ENCODE assay signal across 12 cellular contexts in genomic region chr20:38123021-38123587, GRCh38. TPM values are rescaled to one million over a fixed set of nuclear protein-coding genes. Genes with fewer than 3 reads are reported as not detected.
DNase-seq lines count a peak whose midpoint lies in the region; ATAC-seq, FAIRE-seq and TF ChIP-seq lines count a peak whose summit lies in the region.
"Had no signal": no experiment of that assay in that cellular context is flagged by ENCODE, and none has a peak within 500 bp of the region (broad histone marks: within the 10 kb centered on the region; RNA-seq: fewer than 3 reads in every experiment).

No MANE protein-coding gene starts in this region.

- H2AFZ ChIP-seq in endothelial cell of umbilical vein (ENCODE audit: low read depth, low read length) = peak overlapping the region; percentile 94

- BruUV-seq in endothelial cell of umbilical vein (replicated peaks; lab: Mats Ljungman, UMichigan) = no TSS peak

- H3K9me1 ChIP-seq in endothelial cell of umbilical vein (replicated peaks; ENCODE audit: control insufficient read depth, extremely low read depth, insufficient read depth, low read length) = no peaks in the 10 kb centered on the region

- H3K27me3 Mint-ChIP-seq in CD4-positive, alpha-beta memory T cell = peaks cover 0 to 2% of the 10 kb centered on the region in 2 donors
- H3K27me3 Mint-ChIP-seq: effector memory CD8-positive, alpha-beta T cell had no signal

- H3K27me3 ChIP-seq in endothelial cell of umbilical vein (ENCODE audit: control insufficient read depth in 2 of 2, insufficient read depth in 2 of 2, low read length in 2 of 2) = no peaks in the 10 kb centered on the region
- no peaks in the 10 kb centered on the region for H3K27me3 ChIP-seq in BE2C
- no peaks in the 10 kb centered on the region for H3K27me3 ChIP-seq in CD4-positive, alpha-beta memory T cell (ENCODE audit: insufficient read depth, low read length)

- H3K4me2 ChIP-seq in endothelial cell of umbilical vein (ENCODE audit: insufficient read depth, low read length) = peak overlapping the region; percentile 9

- H3K27ac ChIP-seq in endothelial cell of umbilical vein (ENCODE audit: insufficient read depth, low read depth, low read length) = peak overlapping the region; percentile 66
- no peak overlapping the region for H3K27ac ChIP-seq in CD4-positive, alpha-beta memory T cell (ENCODE audit: low read depth, low read length)

- intact Hi-C loops in endothelial cell of umbilical vein (cut with micrococcal nuclease) = no loop called here
- intact Hi-C loops in CD4-positive, alpha-beta memory T cell (cut with micrococcal nuclease) = no loop called here

- peaks cover 0 to 6% (median 2%) of the 10 kb centered on the region in 4 donors for H3K4me1 Mint-ChIP-seq in CD4-positive, alpha-beta memory T cell

- dilution Hi-C loops in endothelial cell of umbilical vein (cut with MboI; ENCODE audit: extremely low pct_ligation_motif_present, low sequenced_read_pairs) = no loop called here

- H3K9me3 Mint-ChIP-seq in CD4-positive, alpha-beta memory T cell = no peaks in the 10 kb centered on the region
- H3K9me3 Mint-ChIP-seq: effector memory CD8-positive, alpha-beta T cell had no signal

- DNase-seq in GM04503 (ENCODE audit: low read depth) (peak; percentile 12), endothelial cell of umbilical vein (ENCODE audit: low read depth, low spot score) (peak; percentile 57), omental fat pad (ENCODE audit: low spot score) (no peak), BE2C (no peak)
- no peak for DNase-seq in CD4-positive, alpha-beta memory T cell
- DNase-seq: activated CD4-positive, alpha-beta T cell treated with anti-CD3 and anti-CD28 coated beads, Interleukin-2, amount 50 U/mL, for 1 hour; effector memory CD8-positive, alpha-beta T cell; mucosa of descending colon; NCI-H226 had no signal

- TF ChIP-seq CTCF in endothelial cell of umbilical vein (IDR thresholded peaks at IDR 0.05; ENCODE audit: extremely low read depth in 1 of 2, insufficient read depth in 1 of 2, low read depth in 1 of 2, low read length in 2 of 2) (no peak), omental fat pad (IDR thresholded peaks at IDR 0.05) (no peak), BE2C (IDR thresholded peaks at IDR 0.05; ENCODE audit: low read depth, low read length) (no peak)

- peaks cover 46% of the 10 kb centered on the region for H3K4me1 ChIP-seq in endothelial cell of umbilical vein (ENCODE audit: control insufficient read depth, extremely low read depth, insufficient read depth, low read length)
- peaks cover 24% of the 10 kb centered on the region for H3K4me1 ChIP-seq in BE2C
- H3K4me1 ChIP-seq in CD4-positive, alpha-beta memory T cell (ENCODE audit: insufficient read depth, low read length) = no peaks in the 10 kb centered on the region

- H4K20me1 ChIP-seq in endothelial cell of umbilical vein (replicated peaks; ENCODE audit: control insufficient read depth, extremely low read depth, insufficient read depth, low read length) = no peaks in the 10 kb centered on the region

- no peaks in the 10 kb centered on the region for H3K36me3 Mint-ChIP-seq in CD4-positive, alpha-beta memory T cell

- H3K9ac ChIP-seq in endothelial cell of umbilical vein (replicated peaks; ENCODE audit: extremely low read depth, insufficient read depth, low read length) = peak overlapping the region; percentile 18

- H3K4me3 Mint-ChIP-seq in CD4-positive, alpha-beta memory T cell = no peak overlapping the region
- H3K4me3 Mint-ChIP-seq: effector memory CD8-positive, alpha-beta T cell had no signal

- no peaks in the 10 kb centered on the region for H3K79me2 ChIP-seq in endothelial cell of umbilical vein (ENCODE audit: control insufficient read depth, insufficient read depth, low read length)

- TF ChIP-seq POLR2A in endothelial cell of umbilical vein (IDR thresholded peaks at IDR 0.05; ENCODE audit: low read depth, low read length) = no peak

- ATAC-seq in SK-N-SH treated with all-trans-retinoic acid at 6 μM for 48 hours (peak; percentile 23), omental fat pad (ENCODE audit: low FRiP score) (peak; percentile 56), HG03025 (IDR thresholded peaks at IDR 0.05; ENCODE audit: low FRiP score, unreplicated experiment) (no peak), HG03139 (IDR thresholded peaks at IDR 0.05; ENCODE audit: unreplicated experiment) (no peak)
- ATAC-seq: effector memory CD8-positive, alpha-beta T cell; mucosa of descending colon had no signal

- no peaks in the 10 kb centered on the region for H3K9me3 ChIP-seq in endothelial cell of umbilical vein (replicated peaks; ENCODE audit: control insufficient read depth, insufficient read depth, low read length)
- no peaks in the 10 kb centered on the region for H3K9me3 ChIP-seq in BE2C
- no peaks in the 10 kb centered on the region for H3K9me3 ChIP-seq in CD4-positive, alpha-beta memory T cell (ENCODE audit: control insufficient read depth in 1 of 2, low read length in 2 of 2)
- H3K9me3 ChIP-seq: mucosa of descending colon had no signal

- no peak overlapping the region for H3K4me3 ChIP-seq in endothelial cell of umbilical vein (replicated peaks in 1 of 3; ENCODE audit: insufficient read depth in 1 of 3, low read depth in 1 of 3, low read length in 3 of 3)
- no peak overlapping the region for H3K4me3 ChIP-seq in BE2C (ENCODE audit: low read depth, low read length)
- no peak overlapping the region for H3K4me3 ChIP-seq in CD4-positive, alpha-beta memory T cell (ENCODE audit: low read length in 2 of 2)
- H3K4me3 ChIP-seq: mucosa of descending colon had no signal

- no peak for FAIRE-seq in endothelial cell of umbilical vein (lab: Jason Lieb, UNC)

- POLR2A ChIA-PET in endothelial cell of umbilical vein (lab: Charles Lee) = interaction anchor here (1.1 kb wide), 1 partner anchor 35 kb away, joined by 4 read pairs; no protein-coding TSS in a partner anchor
- POLR2A ChIA-PET in CD4-positive, alpha-beta memory T cell (lab: Charles Lee; ENCODE audit: partially characterized antibody) = no interaction called here

- H3K27ac Mint-ChIP-seq in CD4-positive, alpha-beta memory T cell = peak overlapping the region in 2 of 7 donors; percentile 8 to 17
- H3K27ac Mint-ChIP-seq: effector memory CD8-positive, alpha-beta T cell had no signal

- H3K36me3 ChIP-seq in endothelial cell of umbilical vein (ENCODE audit: control insufficient read depth in 2 of 2, extremely low read depth in 1 of 2, insufficient read depth in 2 of 2, low read length in 2 of 2) (no peaks in the 10 kb centered on the region), BE2C (no peaks in the 10 kb centered on the region)
- no peaks in the 10 kb centered on the region for H3K36me3 ChIP-seq in CD4-positive, alpha-beta memory T cell (ENCODE audit: insufficient read depth, low read length)

- CTCF ChIA-PET in endothelial cell of umbilical vein (lab: Charles Lee) = interaction anchor here (1.0 to 1.6 kb wide), 5 partner anchors 9 to 66 kb away, joined by 3 to 15 read pairs (median 7); no protein-coding TSS in a partner anchor
- CTCF ChIA-PET in CD4-positive, alpha-beta memory T cell (lab: Charles Lee; ENCODE audit: partially characterized antibody) = interaction anchor here (1.0 kb wide), 1 partner anchor 65 kb away, joined by 3 read pairs; no protein-coding TSS in a partner anchor

TF ChIP-seq in SK-N-SH treated with all-trans-retinoic acid at 6 μM for 48 hours, 23 proteins besides CTCF, POLR2A, EP300 and RAD21:
- TF ChIP-seq ZFP3 (CRISPR knock-in tag; IDR thresholded peaks at IDR 0.05) = peak; percentile 62; the same call in 1 of the 2 replicates
- no peak for TF ChIP-seq OSR1 (CRISPR knock-in tag; IDR thresholded peaks at IDR 0.05)
- TF ChIP-seq PPARA (CRISPR knock-in tag; IDR thresholded peaks at IDR 0.05; ENCODE audit: borderline replicate concordance) = no peak
- peak; percentile 83; the same call in 1 of the 2 replicates for TF ChIP-seq CSDC2 (CRISPR knock-in tag; IDR thresholded peaks at IDR 0.05)
- no peak for TF ChIP-seq ZC3H10 (CRISPR knock-in tag; IDR thresholded peaks at IDR 0.05)
- peak; percentile 69; the same call in 1 of the 2 replicates for TF ChIP-seq SNAI2 (CRISPR knock-in tag; IDR thresholded peaks at IDR 0.05)

TF ChIP-seq in endothelial cell of umbilical vein, 7 proteins besides CTCF, POLR2A, EP300 and RAD21:
- TF ChIP-seq GATA2 (IDR thresholded peaks at IDR 0.05; ENCODE audit: insufficient read depth, insufficient read length, low read depth, low read length) (peak; percentile 11), MYC (IDR thresholded peaks at IDR 0.05; ENCODE audit: low read depth, low read length) (no peak)

RNA-seq across cellular contexts. Expression of gene TGM2, which starts 42.0 kb away (rescaled TPM):
- total RNA-seq in endothelial cell of umbilical vein (708 and 868 TPM in 2 replicates), omental fat pad (100 to 1,000 TPM in 1 of 4 donors, 10 to 100 TPM in 3; 72.0 to 200 (median 73.4) TPM)
- 810 and 861 TPM in 2 replicates for polyA plus RNA-seq in endothelial cell of umbilical vein
- 710 and 739 TPM in 2 replicates for polyA plus RNA-seq in endothelial cell of umbilical vein (2011; cell fraction: cytosol; rRNA removed)
- 680 and 705 TPM in 2 replicates for polyA plus RNA-seq in endothelial cell of umbilical vein (2011; cell fraction: nucleus; rRNA removed)
- polyA plus RNA-seq in endothelial cell of umbilical vein (2012) = 931 and 1,022 TPM in 2 replicates
- 986 and 1,245 TPM in 2 replicates for polyA minus RNA-seq in endothelial cell of umbilical vein
- 21.3 TPM for polyA minus RNA-seq in endothelial cell of umbilical vein (2011; cell fraction: cytosol; rRNA and poly(A)+ RNA removed)
- polyA minus RNA-seq in endothelial cell of umbilical vein (2011; cell fraction: nucleus; rRNA and poly(A)+ RNA removed) = 361 and 435 TPM in 2 replicates
- 1.5 TPM for polyA plus RNA-seq in BE2C (2012; ENCODE audit: insufficient read depth, insufficient read length, low read depth)
- under 1 TPM; 0.50 to 0.67 TPM for total RNA-seq in CD4-positive, alpha-beta memory T cell
- under 1 TPM; 0.09 to 0.11 TPM for polyA plus RNA-seq in CD4-positive, alpha-beta memory T cell

Comparison
In these comparisons a context has a peak if more than half of its experiments do, and no peak if none do; other contexts are left out.
1. DNase-seq: peak in GM04503 (single experiment) and endothelial cell of umbilical vein (single experiment); none in omental fat pad (single experiment), BE2C (single experiment) and CD4-positive, alpha-beta memory T cell (0 of 5).
2. ATAC-seq: peak in SK-N-SH treated with all-trans-retinoic acid at 6 μM for 48 hours (single experiment) and omental fat pad (single experiment); none in HG03025 (single experiment) and HG03139 (single experiment).
3. RNA of gene TGM2, which starts 42.0 kb away (total RNA-seq): 708 to 868 TPM in endothelial cell of umbilical vein and 72.0 to 200 TPM in omental fat pad; 0.50 to 0.67 TPM in CD4-positive, alpha-beta memory T cell; every median in the first group is over 10 times any median in the second.